In the genomic region with DNA sequence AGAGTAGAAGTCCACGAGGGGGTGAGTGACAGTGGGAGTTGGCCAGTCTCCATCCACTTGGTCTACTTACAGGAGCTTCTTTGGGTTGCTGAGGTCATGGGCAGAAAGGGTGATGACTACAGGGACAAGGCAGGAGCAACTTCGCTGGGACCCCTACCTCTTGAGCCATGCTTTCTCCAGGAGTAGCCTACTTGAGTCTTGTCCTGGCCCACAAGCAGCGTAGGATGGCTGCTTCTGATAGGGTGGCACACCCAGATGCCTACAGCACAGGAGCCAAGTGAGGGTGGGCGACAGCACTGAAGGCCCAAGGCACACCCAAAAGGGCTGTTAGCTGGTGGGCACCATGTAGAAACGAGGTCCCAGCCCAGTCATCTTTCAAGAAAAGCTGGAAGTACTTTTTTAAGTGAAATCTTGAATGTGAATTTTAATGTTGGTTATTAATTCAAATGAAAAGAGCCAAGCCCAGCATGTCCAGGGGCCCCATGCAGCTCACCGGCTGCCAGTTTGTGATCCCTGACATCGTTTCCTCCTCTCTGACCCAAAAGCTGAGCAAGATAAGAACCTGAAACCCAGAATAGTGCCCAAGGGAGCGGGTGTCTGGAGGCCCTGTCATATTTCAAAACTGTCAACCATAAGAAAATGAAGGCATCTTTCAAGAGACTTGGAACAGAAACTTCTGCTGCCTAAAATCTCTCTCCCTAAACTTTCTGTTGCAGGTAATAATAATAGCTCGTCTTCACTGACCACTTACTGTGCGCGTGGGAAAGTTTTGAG, we compare ENCODE assay signal across 22 cellular contexts. TPM values are rescaled to one million over a fixed set of nuclear protein-coding genes. Genes with fewer than 3 reads are reported as not detected.
DNase-seq lines count a peak whose midpoint lies in the region; ATAC-seq, FAIRE-seq and TF ChIP-seq lines count a peak whose summit lies in the region.
"Had no signal": no experiment of that assay in that cellular context is flagged by ENCODE, and none has a peak within 500 bp of the region (broad histone marks: within the 10 kb centered on the region; RNA-seq: fewer than 3 reads in every experiment).

No MANE protein-coding gene starts in this region.

- H3K9ac ChIP-seq in astrocyte (ENCODE audit: low read length), result no peak overlapping the region
- H3K9ac ChIP-seq: BLaER1 treated with 17β-estradiol and CSF1 and Interleukin-3, amounts not matched to agents 10 nM and 100 nM; SK-N-SH had no signal

- no peak overlapping the region for H2AFZ ChIP-seq in astrocyte (ENCODE audit: low read depth, low read length)

- no peak for ATAC-seq in memory B cell (ENCODE audit: low read depth)
- ATAC-seq in stimulated activated memory B cell treated with anti-CD40 and anti-IgM and Interleukin-4, amounts not matched to agents 10 μg/mL and 1 μg/mL and 100 μg/mL, for 72 hours, result peak; percentile 35
- no peak for ATAC-seq in left lobe of liver
- ATAC-seq: activated CD8-positive, alpha-beta T cell treated with anti-CD3 and anti-CD28 coated beads for 36 hours; activated naive CD8-positive, alpha-beta T cell treated with anti-CD3 and anti-CD28 coated beads, Interleukin-2, amount 50 U/mL, for 24 hours; activated T-cell treated with anti-CD3 and anti-CD28 coated beads, Interleukin-2, amount 50 U/mL, for 72 hours; lower lobe of right lung; stimulated activated naive B cell treated with anti-CD40 and anti-IgM and Interleukin-4, amounts not matched to agents 10 μg/mL and 1 μg/mL and 100 μg/mL, for 72 hours had no signal

- no peak for FAIRE-seq in astrocyte (lab: Jason Lieb, UNC)
- FAIRE-seq: GM18507, RCC 7860 had no signal

- H3K4me2 ChIP-seq in astrocyte (ENCODE audit: low read length), result no peak overlapping the region
- H3K4me2 ChIP-seq: BLaER1 treated with 17β-estradiol and CSF1 and Interleukin-3, amounts not matched to agents 10 nM and 100 nM; SK-N-SH had no signal

- H3K4me3 Mint-ChIP-seq in T-helper 2 cell treated with Interferon-gamma antibody and Interleukin-4, amounts not matched to agents 5 μg/mL and 100 μg/mL, for 36 hours, result no peak overlapping the region
- H3K4me3 Mint-ChIP-seq in astrocyte (ENCODE audit: unreplicated experiment) (peak overlapping the region; percentile 31), memory B cell (peak overlapping the region; percentile 25)
- no peak overlapping the region for H3K4me3 Mint-ChIP-seq in stimulated activated memory B cell treated with anti-CD40 and anti-IgM and Interleukin-4, amounts not matched to agents 10 μg/mL and 1 μg/mL and 100 μg/mL, for 72 hours
- H3K4me3 Mint-ChIP-seq: activated naive CD8-positive, alpha-beta T cell treated with anti-CD3 and anti-CD28 coated beads, Interleukin-2, amount 50 U/mL, for 24 hours; activated T-cell treated with anti-CD3 and anti-CD28 coated beads, Interleukin-2, amount 50 U/mL, for 72 hours; stimulated activated naive B cell treated with anti-CD40 and anti-IgM and Interleukin-4, amounts not matched to agents 10 μg/mL and 1 μg/mL and 100 μg/mL, for 72 hours had no signal

- DNase-seq in T-helper 2 cell treated with Interferon-gamma antibody and Interleukin-4, amounts not matched to agents 5 μg/mL and 100 μg/mL, for 36 hours (ENCODE audit: low spot score), result no peak
- DNase-seq in T-helper 2 cell (no peak), astrocyte (ENCODE audit: low read depth) (no peak), memory B cell (ENCODE audit: low spot score in 2 of 2) (no peak), WERI-Rb-1 (no peak), left lobe of liver (ENCODE audit: low spot score) (no peak)
- no peak for DNase-seq in activated CD4-positive, CD25-positive, alpha-beta regulatory T cell treated with anti-CD3 and anti-CD28 coated beads, Interleukin-2, amount 50 U/mL, for 72 hours
- DNase-seq: activated CD8-positive, alpha-beta T cell treated with anti-CD3 and anti-CD28 coated beads for 36 hours; activated naive CD8-positive, alpha-beta T cell treated with anti-CD3 and anti-CD28 coated beads, Interleukin-2, amount 50 U/mL, for 24 hours; activated T-cell treated with anti-CD3 and anti-CD28 coated beads, Interleukin-2, amount 50 U/mL, for 72 hours; DMS53; heart right ventricle; lower lobe of right lung; NCI-H1694 treated with DMSO at 0.1 percent for 48 hours; SK-N-SH; stimulated activated naive B cell treated with anti-CD40 and anti-IgM and Interleukin-4, amounts not matched to agents 10 μg/mL and 1 μg/mL and 100 μg/mL, for 72 hours; transverse colon had no signal

- H3K36me3 Mint-ChIP-seq in T-helper 2 cell treated with Interferon-gamma antibody and Interleukin-4, amounts not matched to agents 5 μg/mL and 100 μg/mL, for 36 hours (ENCODE audit: low read depth), result no peaks in the 10 kb centered on the region
- no peaks in the 10 kb centered on the region for H3K36me3 Mint-ChIP-seq in astrocyte (ENCODE audit: low read depth, unreplicated experiment)
- H3K36me3 Mint-ChIP-seq in memory B cell, result no peaks in the 10 kb centered on the region
- H3K36me3 Mint-ChIP-seq in stimulated activated memory B cell treated with anti-CD40 and anti-IgM and Interleukin-4, amounts not matched to agents 10 μg/mL and 1 μg/mL and 100 μg/mL, for 72 hours, result no peaks in the 10 kb centered on the region

- H3K79me2 ChIP-seq in astrocyte (ENCODE audit: insufficient read depth, low read length), result no peaks in the 10 kb centered on the region

- H3K4me1 ChIP-seq in astrocyte (ENCODE audit: insufficient read depth, low read length), result peaks cover 3% of the 10 kb centered on the region
- H3K4me1 ChIP-seq: BLaER1 treated with 17β-estradiol and CSF1 and Interleukin-3, amounts not matched to agents 10 nM and 100 nM had no signal

- H3K36me3 ChIP-seq in astrocyte (ENCODE audit: insufficient read depth, low read length) (no peaks in the 10 kb centered on the region), WERI-Rb-1 (no peaks in the 10 kb centered on the region)
- H3K36me3 ChIP-seq: BLaER1 treated with 17β-estradiol and CSF1 and Interleukin-3, amounts not matched to agents 10 nM and 100 nM; heart right ventricle; lower lobe of right lung; right atrium auricular region; transverse colon had no signal

- H4K20me1 ChIP-seq in astrocyte (ENCODE audit: insufficient read depth, low read length), result no peaks in the 10 kb centered on the region
- H4K20me1 ChIP-seq: BLaER1 treated with 17β-estradiol and CSF1 and Interleukin-3, amounts not matched to agents 10 nM and 100 nM had no signal

- H3K27me3 Mint-ChIP-seq in T-helper 2 cell treated with Interferon-gamma antibody and Interleukin-4, amounts not matched to agents 5 μg/mL and 100 μg/mL, for 36 hours (ENCODE audit: low read depth), result peaks cover 44% of the 10 kb centered on the region
- H3K27me3 Mint-ChIP-seq in astrocyte (ENCODE audit: low read depth, unreplicated experiment), result peaks cover 9% of the 10 kb centered on the region
- peaks cover 25% of the 10 kb centered on the region for H3K27me3 Mint-ChIP-seq in memory B cell
- peaks cover 84% of the 10 kb centered on the region for H3K27me3 Mint-ChIP-seq in stimulated activated memory B cell treated with anti-CD40 and anti-IgM and Interleukin-4, amounts not matched to agents 10 μg/mL and 1 μg/mL and 100 μg/mL, for 72 hours

- peaks cover 2% of the 10 kb centered on the region for H3K4me1 Mint-ChIP-seq in T-helper 2 cell treated with Interferon-gamma antibody and Interleukin-4, amounts not matched to agents 5 μg/mL and 100 μg/mL, for 36 hours (ENCODE audit: low read depth)
- H3K4me1 Mint-ChIP-seq in astrocyte (ENCODE audit: low read depth, unreplicated experiment) (peaks cover 11% of the 10 kb centered on the region), memory B cell (peaks cover 2% of the 10 kb centered on the region)
- peaks cover 20% of the 10 kb centered on the region for H3K4me1 Mint-ChIP-seq in stimulated activated memory B cell treated with anti-CD40 and anti-IgM and Interleukin-4, amounts not matched to agents 10 μg/mL and 1 μg/mL and 100 μg/mL, for 72 hours

- H3K27ac ChIP-seq in astrocyte (ENCODE audit: low read depth, low read length) (no peak overlapping the region), WERI-Rb-1 (no peak overlapping the region)
- H3K27ac ChIP-seq: BLaER1 treated with 17β-estradiol and CSF1 and Interleukin-3, amounts not matched to agents 10 nM and 100 nM; lower lobe of right lung had no signal

- H3K4me3 ChIP-seq in astrocyte (ENCODE audit: insufficient read depth, low read depth, low read length), result no peak overlapping the region
- no peak overlapping the region for H3K4me3 ChIP-seq in WERI-Rb-1 (ENCODE audit: low read depth, low read length)
- H3K4me3 ChIP-seq: BLaER1 treated with 17β-estradiol and CSF1 and Interleukin-3, amounts not matched to agents 10 nM and 100 nM; lower lobe of right lung had no signal

- TF ChIP-seq CTCF in astrocyte (IDR thresholded peaks at IDR 0.05; ENCODE audit: insufficient read depth, low read depth, low read length), result no peak
- TF ChIP-seq CTCF in WERI-Rb-1 (IDR thresholded peaks at IDR 0.05; ENCODE audit: low read depth, low read length), result no peak

- H3K9me3 Mint-ChIP-seq in T-helper 2 cell treated with Interferon-gamma antibody and Interleukin-4, amounts not matched to agents 5 μg/mL and 100 μg/mL, for 36 hours, result no peaks in the 10 kb centered on the region
- H3K9me3 Mint-ChIP-seq in astrocyte (ENCODE audit: unreplicated experiment) (no peaks in the 10 kb centered on the region), memory B cell (no peaks in the 10 kb centered on the region)
- H3K9me3 Mint-ChIP-seq in stimulated activated memory B cell treated with anti-CD40 and anti-IgM and Interleukin-4, amounts not matched to agents 10 μg/mL and 1 μg/mL and 100 μg/mL, for 72 hours, result no peaks in the 10 kb centered on the region
- H3K9me3 Mint-ChIP-seq: activated CD8-positive, alpha-beta T cell treated with anti-CD3 and anti-CD28 coated beads for 36 hours; activated naive CD8-positive, alpha-beta T cell treated with anti-CD3 and anti-CD28 coated beads, Interleukin-2, amount 50 U/mL, for 24 hours; activated T-cell treated with anti-CD3 and anti-CD28 coated beads, Interleukin-2, amount 50 U/mL, for 72 hours had no signal

- H3K9me3 ChIP-seq in astrocyte (ENCODE audit: insufficient read depth, low read depth, low read length), result no peaks in the 10 kb centered on the region
- H3K9me3 ChIP-seq in WERI-Rb-1 (ENCODE audit: severe bottlenecking), result no peaks in the 10 kb centered on the region
- H3K9me3 ChIP-seq: heart right ventricle, lower lobe of right lung, right atrium auricular region, SK-N-SH, transverse colon had no signal

- peak overlapping the region; percentile 0 for H3K27ac Mint-ChIP-seq in T-helper 2 cell treated with Interferon-gamma antibody and Interleukin-4, amounts not matched to agents 5 μg/mL and 100 μg/mL, for 36 hours
- H3K27ac Mint-ChIP-seq in astrocyte (ENCODE audit: unreplicated experiment) (no peak overlapping the region), memory B cell (no peak overlapping the region)
- H3K27ac Mint-ChIP-seq in stimulated activated memory B cell treated with anti-CD40 and anti-IgM and Interleukin-4, amounts not matched to agents 10 μg/mL and 1 μg/mL and 100 μg/mL, for 72 hours, result no peak overlapping the region
- H3K27ac Mint-ChIP-seq: activated CD8-positive, alpha-beta T cell treated with anti-CD3 and anti-CD28 coated beads for 36 hours; activated T-cell treated with anti-CD3 and anti-CD28 coated beads, Interleukin-2, amount 50 U/mL, for 72 hours; stimulated activated naive B cell treated with anti-CD40 and anti-IgM and Interleukin-4, amounts not matched to agents 10 μg/mL and 1 μg/mL and 100 μg/mL, for 72 hours had no signal

- H3K27me3 ChIP-seq in astrocyte (ENCODE audit: insufficient read depth, low read length) (peaks cover 42% of the 10 kb centered on the region), WERI-Rb-1 (ENCODE audit: insufficient read depth, low read depth, severe bottlenecking) (no peaks in the 10 kb centered on the region)
- H3K27me3 ChIP-seq: BLaER1 treated with 17β-estradiol and CSF1 and Interleukin-3, amounts not matched to agents 10 nM and 100 nM had no signal

RNA-seq across cellular contexts. Expression of a gene that starts 2.2 kb away (rescaled TPM):
- total RNA-seq in astrocyte (15.4 and 18.5 TPM in 2 replicates), left lobe of liver (0.23 TPM)

Comparison
In these comparisons a context has a peak if more than half of its experiments do, and no peak if none do; other contexts are left out.
1. H3K4me3 Mint-ChIP-seq: peak in astrocyte (single experiment) and memory B cell (single experiment); none in T-helper 2 cell treated with Interferon-gamma antibody and Interleukin-4, amounts not matched to agents 5 μg/mL and 100 μg/mL, for 36 hours (single experiment) and stimulated activated memory B cell treated with anti-CD40 and anti-IgM and Interleukin-4, amounts not matched to agents 10 μg/mL and 1 μg/mL and 100 μg/mL, for 72 hours (single experiment).
2. RNA of a gene that starts 2.2 kb away (total RNA-seq): 15.4 to 18.5 TPM in astrocyte; 0.23 TPM in left lobe of liver (single experiment); every median in the first group is over 10 times any median in the second.